In the genomic region with DNA sequence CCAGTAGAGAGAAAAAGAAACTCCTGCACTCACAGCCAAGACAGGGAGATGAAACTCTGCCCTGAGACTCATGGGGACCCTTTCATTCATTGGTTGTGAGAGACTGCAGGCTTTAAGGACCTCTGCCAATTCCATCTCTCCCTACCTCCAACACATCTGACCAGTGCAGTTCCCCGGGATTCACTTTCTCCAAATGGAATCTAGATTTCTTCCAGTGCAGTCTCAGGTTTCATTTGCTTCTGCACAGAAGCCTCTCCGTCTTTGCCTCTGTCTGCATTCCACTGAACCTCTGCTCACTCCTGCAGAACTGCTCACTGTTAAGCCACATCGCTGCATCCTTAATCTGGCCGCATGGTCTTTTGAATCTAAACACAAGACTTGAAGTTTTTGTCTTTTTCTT, we compare ENCODE assay signal across 18 cellular contexts. TPM values are rescaled to one million over a fixed set of nuclear protein-coding genes. Genes with fewer than 3 reads are reported as not detected.
"Had no signal": no experiment of that assay in that cellular context is flagged by ENCODE, and none has a peak within 500 bp of the region (broad histone marks: within the 10 kb centered on the region; RNA-seq: fewer than 3 reads in every experiment).

No MANE protein-coding gene starts in this region.

- DNase-seq: activated CD4-positive, alpha-beta memory T cell treated with anti-CD3 and anti-CD28 coated beads, Interleukin-2, amount 10 ng/mL, durations not matched to agents 7 days and 5 days; activated CD4-positive, alpha-beta T cell treated with anti-CD3 and anti-CD28 coated beads for 1 hour; activated effector memory CD4-positive, alpha-beta T cell treated with Interleukin-2 at 50 U/mL for 16 hours; activated naive CD4-positive, alpha-beta T cell treated with anti-CD3 and anti-CD28 coated beads, Interleukin-2, amount 50 U/mL, for 16 hours; activated T-cell treated with anti-CD3 and anti-CD28 coated beads, Interleukin-2, amount 50 U/mL, for 24 hours; body of pancreas; caudate nucleus; colonic mucosa; foreskin keratinocyte; glutamatergic neuron; kidney glomerular epithelial cell; mesenchymal stem cell; right cardiac atrium; trophoblast cell had no signal

- H3K4me3 ChIP-seq: body of pancreas, colonic mucosa, prostate gland, suprapubic skin had no signal

- ATAC-seq: body of pancreas; foreskin keratinocyte; natural killer cell treated with Interleukin-12 subunit alpha and Interleukin-12 subunit beta and Interleukin-15 and Interleukin-18, amount 100 ng/mL, for 72 hours; right cardiac atrium had no signal

- H3K36me3 ChIP-seq: colonic mucosa, prostate gland, suprapubic skin had no signal

- H3K9me3 ChIP-seq: colonic mucosa, prostate gland, suprapubic skin had no signal

- H3K27me3 ChIP-seq: body of pancreas, colonic mucosa had no signal

- H3K27ac ChIP-seq: body of pancreas, colonic mucosa, foreskin keratinocyte, prostate gland, suprapubic skin, VCaP had no signal

- H3K4me1 ChIP-seq: body of pancreas, colonic mucosa, foreskin keratinocyte, prostate gland, suprapubic skin had no signal

RNA-seq across cellular contexts. Expression of a gene that starts 24.5 kb away (rescaled TPM):
- total RNA-seq: activated CD4-positive, alpha-beta memory T cell treated with anti-CD3 and anti-CD28 coated beads, Interleukin-2, amount 10 ng/mL, durations not matched to agents 7 days and 5 days; body of pancreas; foreskin keratinocyte; natural killer cell treated with Interleukin-12 subunit alpha and Interleukin-12 subunit beta and Interleukin-15 and Interleukin-18, amount 100 ng/mL, for 72 hours had no signal
